In genomic region chr1:17119076-17119743, GRCh38 we compare ENCODE assay signal across 8 cellular contexts. TPM values are rescaled to one million over a fixed set of nuclear protein-coding genes. Genes with fewer than 3 reads are reported as not detected.
A peak's percentile ranks its signal among the peaks of the same experiment; 100 is the strongest.
DNase-seq lines count a peak whose midpoint lies in the region; ATAC-seq, FAIRE-seq and TF ChIP-seq lines count a peak whose summit lies in the region.

Gene PADI2 (minus strand): TSS chr1:17119451. CDS start chr1:17119371, 80 bp downstream.

- POLR2A ChIA-PET in AG04450 (lab: Yijun Ruan, JAX) (no interaction called here), HepG2 (lab: Yijun Ruan, JAX) (no interaction called here)

- H3K27ac ChIP-seq in AG04450 (ENCODE audit: low read depth, low read length) (no peak within 1 kb of the TSS), colonic mucosa (no peak within 1 kb of the TSS), HepG2 (ENCODE audit: extremely low read length, insufficient read depth, low read length) (no peak within 1 kb of the TSS)

- TF ChIP-seq CTCF in AG04450 (IDR thresholded peaks at IDR 0.05; ENCODE audit: low read depth, low read length) (no peak), colonic mucosa (IDR thresholded peaks at IDR 0.05) (no peak), HepG2 (CRISPR knock-in tag; IDR thresholded peaks at IDR 0.05) (no peak)

- CTCF ChIA-PET in AG04450 (lab: Charles Lee) = no interaction called here
- CTCF ChIA-PET in HepG2 (lab: Yijun Ruan, JAX; ENCODE audit: low intra/inter-chr PET ratio, low total read pairs) = no interaction called here

- intact Hi-C loops in colonic mucosa (cut with DNase I) (no loop called here), HepG2 (cut with micrococcal nuclease; ENCODE audit: unreplicated experiment) (no loop called here)

- H3K79me2 ChIP-seq in HepG2 (ENCODE audit: insufficient read depth, low read length) = no peaks in the 10 kb centered on the region

- no peak for TF ChIP-seq POLR2A in HepG2 (IDR thresholded peaks at IDR 0.05; ENCODE audit: insufficient read depth in 1 of 2, low read depth in 2 of 2, low read length in 2 of 2)

- no peaks in the 10 kb centered on the region for H4K20me1 ChIP-seq in HepG2 (ENCODE audit: insufficient read depth, low read length)

- H3K9ac ChIP-seq in colonic mucosa (ENCODE audit: low read depth in 2 of 2, low read length in 2 of 2) = peak within 1 kb of the TSS; percentile 38 to 99
- no peak within 1 kb of the TSS for H3K9ac ChIP-seq in HepG2 (ENCODE audit: insufficient read depth, low read depth, low read length)

- in situ Hi-C loops in HepG2 (cut with HindIII; ENCODE audit: extremely low pct_ligation_motif_present, low pct_unique_long_range_greater_than_20kb) = no loop called here

- no peaks in the 10 kb centered on the region for H3K36me3 ChIP-seq in colonic mucosa
- H3K36me3 ChIP-seq in HepG2 (replicated peaks in 1 of 2; ENCODE audit: control insufficient read depth in 1 of 2, insufficient read depth in 2 of 2, low read length in 2 of 2) = no peaks in the 10 kb centered on the region

- H3K4me1 ChIP-seq in colonic mucosa (peaks cover 4% of the 10 kb centered on the region), HepG2 (ENCODE audit: insufficient read depth, low read length) (peaks cover 26% of the 10 kb centered on the region)

- DNase-seq in AG04450 (ENCODE audit: low read depth, low spot score) = no peak
- DNase-seq in NCI-H146 treated with DMSO at 0.1 percent for 48 hours (lab: John Stamatoyannopoulos, UW; ENCODE audit: unreplicated experiment) = peak; percentile 56
- DNase-seq in activated CD4-positive, alpha-beta T cell treated with anti-CD3 and anti-CD28 coated beads for 4 hours = peak; percentile 40 to 53
- DNase-seq in colonic mucosa = peak; percentile 90
- no peak for DNase-seq in HepG2 (ENCODE audit: low spot score)
- DNase-seq in stimulated activated CD4-positive, alpha-beta T cell treated with anti-CD3 and anti-CD28 coated beads, Interleukin-4, amount 100 ng/mL, for 1 hour = peak; percentile 64

- no TSS peak for BruUV-seq in HepG2 (replicated peaks; lab: Mats Ljungman, UMichigan)

- H3K27me3 ChIP-seq in AG04450 (ENCODE audit: control insufficient read depth, insufficient read depth, low read length) (peaks cover 46% of the 10 kb centered on the region), colonic mucosa (no peaks in the 10 kb centered on the region), HepG2 (ENCODE audit: control insufficient read depth in 1 of 2, insufficient read depth in 2 of 2, low read length in 2 of 2) (peaks cover 2 to 11% of the 10 kb centered on the region in 2 experiments; a peak in 2 of 5 replicates)

- FAIRE-seq in HepG2 (lab: Jason Lieb, UNC) = no peak

- H2AFZ ChIP-seq in HepG2 (ENCODE audit: low read length) = no peak within 1 kb of the TSS

- ATAC-seq in GM19438 (IDR thresholded peaks at IDR 0.05; ENCODE audit: low read depth, unreplicated experiment) (peak; percentile 65), HepG2 (no peak), HG03108 (IDR thresholded peaks at IDR 0.05; ENCODE audit: unreplicated experiment) (no peak)

- TF ChIP-seq EP300 in HepG2 (IDR thresholded peaks at IDR 0.05; ENCODE audit: low read depth in 2 of 2, low read length in 2 of 2) (no peak), HepG2 (CRISPR knock-in tag; IDR thresholded peaks at IDR 0.05; ENCODE audit: borderline replicate concordance) (no peak)

- WGBS in HepG2 (ENCODE audit: low lambda C conversion rate) = 79% methylated on average over 27 of the region's 58 CpGs

- no peak for TF ChIP-seq RAD21 in HepG2 (CRISPR knock-in tag; IDR thresholded peaks at IDR 0.05)

- H3K4me2 ChIP-seq in HepG2 (ENCODE audit: low read depth, low read length) = no peak within 1 kb of the TSS

- H3K9me3 ChIP-seq in AG04450 (ENCODE audit: control insufficient read depth, insufficient read depth, low read length) (no peaks in the 10 kb centered on the region; the same call in 1 of the 2 replicates), colonic mucosa (no peaks in the 10 kb centered on the region), HepG2 (ENCODE audit: low read length) (no peaks in the 10 kb centered on the region)

- peak within 1 kb of the TSS; percentile 42; the same call in 1 of the 2 replicates for H3K4me3 ChIP-seq in AG04450 (ENCODE audit: low read depth, low read length)
- peak within 1 kb of the TSS; percentile 47 for H3K4me3 ChIP-seq in colonic mucosa
- no peak within 1 kb of the TSS for H3K4me3 ChIP-seq in HepG2 (replicated peaks in 1 of 3; ENCODE audit: insufficient read depth in 1 of 3, low read depth in 2 of 3, low read length in 3 of 3)

TF ChIP-seq in HepG2, 621 proteins besides CTCF, POLR2A, EP300 and RAD21:
- 0 out of 2 replicates have a peak, but pooled peaks have one; percentile 21 for TF ChIP-seq NFYB (CRISPR knock-in tag; IDR thresholded peaks at IDR 0.05)
- TF ChIP-seq ZNF770 (CRISPR knock-in tag; IDR thresholded peaks at IDR 0.05) = no peak
TF ChIP-seq in HepG2: peak in this region for 1.

RNA-seq across cellular contexts. Expression of gene PADI2, which starts in this region (rescaled TPM):
- polyA plus RNA-seq in AG04450 (2011; rRNA removed) (not detected in 2 replicates), HepG2 (2011; rRNA removed) (not detected in 2 replicates)
- polyA minus RNA-seq in AG04450 (2011; rRNA and poly(A)+ RNA removed) = not detected in 2 replicates
- total RNA-seq in colonic mucosa (100 to 1,000 TPM; 177 to 211 TPM), HepG2 (2016; rRNA removed; fragmentation: Illumina TruSeq; extraction: Trizol) (not detected in 2 replicates)
- not detected in 2 replicates for total RNA-seq in HepG2 (2016; cell fraction: cytosol; rRNA removed; fragmentation: Illumina TruSeq; extraction: Trizol; ENCODE audit: low read depth)
- total RNA-seq in HepG2 (2016; cell fraction: insoluble cytoplasmic fraction; rRNA removed; fragmentation: Illumina TruSeq; extraction: Trizol) = not detected in 2 replicates
- not detected in 2 replicates for total RNA-seq in HepG2 (2016; cell fraction: membrane; rRNA removed; fragmentation: Illumina TruSeq; extraction: Trizol)
- not detected in 2 replicates for total RNA-seq in HepG2 (2016; cell fraction: nucleus; rRNA removed; fragmentation: Illumina TruSeq; extraction: Trizol)
- polyA plus RNA-seq in HepG2 (2011; cell fraction: cytosol; rRNA removed) = not detected in 2 replicates
- not detected in 2 replicates for polyA plus RNA-seq in HepG2 (2011; cell fraction: nucleus; rRNA removed)
- not detected in 2 replicates for polyA plus RNA-seq in HepG2 (2012)
- not detected in 2 replicates for polyA plus RNA-seq in HepG2 (2016; cell fraction: cytosol; fragmentation: Illumina TruSeq; extraction: Trizol; ENCODE audit: low read depth)
- not detected in 2 replicates for polyA plus RNA-seq in HepG2 (2016; cell fraction: insoluble cytoplasmic fraction; fragmentation: Illumina TruSeq; extraction: Trizol; ENCODE audit: low read depth)
- not detected in 2 replicates for polyA plus RNA-seq in HepG2 (2016; cell fraction: membrane; fragmentation: Illumina TruSeq; extraction: Trizol; ENCODE audit: low read depth)
- polyA plus RNA-seq in HepG2 (2016; cell fraction: nucleus; fragmentation: Illumina TruSeq; extraction: Trizol; ENCODE audit: insufficient read depth, low read depth) = not detected in 2 replicates
- 3.2 TPM in 1 of 2 replicates, not detected in the other for polyA minus RNA-seq in HepG2 (2011; rRNA and poly(A)+ RNA removed; ENCODE audit: low replicate concordance)
- not detected in 2 replicates for polyA minus RNA-seq in HepG2 (2011; cell fraction: cytosol; rRNA and poly(A)+ RNA removed)
- not detected in 2 replicates for polyA minus RNA-seq in HepG2 (2011; cell fraction: nucleus; rRNA and poly(A)+ RNA removed)

Comparison
In these comparisons a context has a peak if more than half of its experiments do, and no peak if none do; other contexts are left out.
1. RNA of gene PADI2 (total RNA-seq): 177 to 211 TPM in colonic mucosa; not detected in HepG2; every median in the first group is over 100 times any median in the second.
2. DNase-seq: peak in NCI-H146 treated with DMSO at 0.1 percent for 48 hours (single experiment), activated CD4-positive, alpha-beta T cell treated with anti-CD3 and anti-CD28 coated beads for 4 hours (2 of 2), colonic mucosa (single experiment) and stimulated activated CD4-positive, alpha-beta T cell treated with anti-CD3 and anti-CD28 coated beads, Interleukin-4, amount 100 ng/mL, for 1 hour (single experiment); none in AG04450 (single experiment) and HepG2 (single experiment).
3. H3K4me3 ChIP-seq: peak in AG04450 (single experiment) and colonic mucosa (single experiment); none in HepG2 (0 of 3).